21 cellular contexts compared by ENCODE assay signal in the genomic region with DNA sequence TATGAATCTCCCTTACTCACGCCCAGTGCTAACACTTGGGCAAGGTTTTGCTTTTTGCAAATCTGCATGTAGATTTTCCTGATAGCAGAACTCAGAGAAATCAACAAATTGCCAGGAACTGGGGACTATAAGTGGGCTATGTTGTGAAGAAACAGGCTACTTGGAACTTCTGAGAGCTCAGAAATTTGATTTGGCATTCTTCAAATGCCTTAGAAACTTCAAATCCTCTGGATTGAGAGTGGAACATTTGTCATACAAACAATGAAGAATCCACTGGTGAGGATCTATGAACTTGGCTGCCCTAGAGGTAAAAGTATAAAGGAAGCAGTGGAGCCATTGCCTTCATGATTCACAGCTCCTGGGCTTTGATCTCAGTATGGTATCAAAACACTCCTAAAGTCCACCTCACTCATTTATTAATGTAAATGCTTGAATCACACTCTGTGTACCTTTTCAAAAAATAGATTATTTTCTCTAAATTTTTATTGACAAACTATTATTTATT.
"Had no signal": no experiment of that assay in that cellular context is flagged by ENCODE, and none has a peak within 500 bp of the region (broad histone marks: within the 10 kb centered on the region; RNA-seq: fewer than 3 reads in every experiment).

No MANE protein-coding gene starts in this region.

- H3K9me3 Mint-ChIP-seq: activated naive CD4-positive, alpha-beta T cell treated with anti-CD3 and anti-CD28 coated beads, Interleukin-2, amount 50 U/mL, for 72 hours; nephron; stimulated activated naive CD8-positive, alpha-beta T cell treated with anti-CD3 and anti-CD28 coated beads, Interleukin-15, amount 100 ng/mL, for 72 hours; T-helper 2 cell treated with Interferon-gamma antibody and Interleukin-4, amounts not matched to agents 5 μg/mL and 100 μg/mL, for 36 hours had no signal

- H3K27ac Mint-ChIP-seq: activated B cell treated with CpG ODN at 0.5 μM for 24 hours; activated CD8-positive, alpha-beta T cell treated with anti-CD3 and anti-CD28 coated beads, Interleukin-2, amount 10 ng/mL, durations not matched to agents 7 days and 5 days; activated naive CD4-positive, alpha-beta T cell treated with anti-CD3 and anti-CD28 coated beads, Interleukin-2, amount 50 U/mL, for 72 hours; activated T-cell treated with anti-CD3 and anti-CD28 coated beads, Interleukin-2, amount 50 U/mL, for 72 hours; nephron; progenitor cell of endocrine pancreas; stimulated activated naive CD8-positive, alpha-beta T cell treated with anti-CD3 and anti-CD28 coated beads, Interleukin-15, amount 100 ng/mL, for 72 hours; T-helper 2 cell treated with Interferon-gamma antibody and Interleukin-4, amounts not matched to agents 5 μg/mL and 100 μg/mL, for 36 hours had no signal

- FAIRE-seq: bronchial epithelial cell had no signal

- H3K36me3 ChIP-seq: right lobe of liver, upper lobe of right lung had no signal

- H3K9me3 ChIP-seq: right lobe of liver, upper lobe of right lung had no signal

- H3K4me1 ChIP-seq: right lobe of liver, upper lobe of right lung had no signal

- H3K4me3 ChIP-seq: right lobe of liver, upper lobe of right lung had no signal

- DNase-seq: activated B cell treated with CpG ODN at 0.5 μM for 24 hours; activated CD4-positive, alpha-beta T cell treated with anti-CD3 and anti-CD28 coated beads for 48 hours; activated CD8-positive, alpha-beta memory T cell treated with anti-CD3 and anti-CD28 coated beads, Interleukin-2, amount 50 U/mL, for 4 hours; activated CD8-positive, alpha-beta T cell treated with anti-CD3 and anti-CD28 coated beads, Interleukin-2, amount 10 ng/mL, durations not matched to agents 7 days and 5 days; activated gamma-delta T cell; activated T-cell treated with anti-CD3 and anti-CD28 coated beads, Interleukin-2, amount 50 U/mL, for 72 hours; amygdala; erythroblast; foreskin fibroblast; glutamatergic neuron; hypothalamus; left ventricle myocardium superior; occipital lobe; right lobe of liver; stimulated activated naive CD8-positive, alpha-beta T cell treated with anti-CD3 and anti-CD28 coated beads, Interleukin-15, amount 100 ng/mL, for 72 hours; upper lobe of right lung had no signal

- H3K36me3 Mint-ChIP-seq: activated naive CD4-positive, alpha-beta T cell treated with anti-CD3 and anti-CD28 coated beads, Interleukin-2, amount 50 U/mL, for 72 hours had no signal

- H3K27me3 Mint-ChIP-seq: activated B cell treated with CpG ODN at 0.5 μM for 24 hours, progenitor cell of endocrine pancreas had no signal

- H3K4me1 Mint-ChIP-seq: activated B cell treated with CpG ODN at 0.5 μM for 24 hours, nephron had no signal

- ATAC-seq: activated CD8-positive, alpha-beta T cell treated with anti-CD3 and anti-CD28 coated beads, Interleukin-2, amount 10 ng/mL, durations not matched to agents 7 days and 5 days; activated naive CD4-positive, alpha-beta T cell treated with anti-CD3 and anti-CD28 coated beads, Interleukin-2, amount 50 U/mL, for 72 hours; activated T-cell treated with anti-CD3 and anti-CD28 coated beads, Interleukin-2, amount 50 U/mL, for 72 hours; left ventricle myocardium superior; right lobe of liver; stimulated activated naive CD8-positive, alpha-beta T cell treated with anti-CD3 and anti-CD28 coated beads, Interleukin-15, amount 100 ng/mL, for 72 hours; upper lobe of right lung had no signal

- H3K4me3 Mint-ChIP-seq: activated B cell treated with CpG ODN at 0.5 μM for 24 hours; activated CD8-positive, alpha-beta T cell treated with anti-CD3 and anti-CD28 coated beads, Interleukin-2, amount 10 ng/mL, durations not matched to agents 7 days and 5 days; activated T-cell treated with anti-CD3 and anti-CD28 coated beads, Interleukin-2, amount 50 U/mL, for 72 hours; nephron; stimulated activated naive CD8-positive, alpha-beta T cell treated with anti-CD3 and anti-CD28 coated beads, Interleukin-15, amount 100 ng/mL, for 72 hours; T-helper 2 cell treated with Interferon-gamma antibody and Interleukin-4, amounts not matched to agents 5 μg/mL and 100 μg/mL, for 36 hours had no signal

- H3K27ac ChIP-seq: right lobe of liver, upper lobe of right lung had no signal

- H3K27me3 ChIP-seq: right lobe of liver, upper lobe of right lung had no signal
